1 cellular context compared by ENCODE assay signal in genomic region chr18:47594621-47595086, GRCh38.
TF ChIP-seq lines count a peak whose summit lies in the region.

No MANE protein-coding gene starts in this region.

TF ChIP-seq in WTC11, 78 proteins besides CTCF, POLR2A, EP300 and RAD21 (continued from another document):
- TF ChIP-seq NR2C2 (CRISPR knock-in tag; IDR thresholded peaks at IDR 0.05) (no peak), ATF3 (CRISPR knock-in tag; conservative IDR thresholded peaks at IDR 0.05) (no peak), USF2 (CRISPR knock-in tag; IDR thresholded peaks at IDR 0.05) (no peak), NR1H2 (CRISPR knock-in tag; IDR thresholded peaks at IDR 0.05) (no peak), ZNF317 (CRISPR knock-in tag; IDR thresholded peaks at IDR 0.05; ENCODE audit: borderline replicate concordance, low read depth) (no peak), ZNF121 (CRISPR knock-in tag; IDR thresholded peaks at IDR 0.05) (no peak), E2F5 (CRISPR knock-in tag; IDR thresholded peaks at IDR 0.05) (no peak), IRF2 (CRISPR knock-in tag; IDR thresholded peaks at IDR 0.05; ENCODE audit: borderline replicate concordance, low read depth) (no peak), NR3C1 (CRISPR knock-in tag; conservative IDR thresholded peaks at IDR 0.05; ENCODE audit: low read depth) (no peak)
- TF ChIP-seq, protein P1, sequence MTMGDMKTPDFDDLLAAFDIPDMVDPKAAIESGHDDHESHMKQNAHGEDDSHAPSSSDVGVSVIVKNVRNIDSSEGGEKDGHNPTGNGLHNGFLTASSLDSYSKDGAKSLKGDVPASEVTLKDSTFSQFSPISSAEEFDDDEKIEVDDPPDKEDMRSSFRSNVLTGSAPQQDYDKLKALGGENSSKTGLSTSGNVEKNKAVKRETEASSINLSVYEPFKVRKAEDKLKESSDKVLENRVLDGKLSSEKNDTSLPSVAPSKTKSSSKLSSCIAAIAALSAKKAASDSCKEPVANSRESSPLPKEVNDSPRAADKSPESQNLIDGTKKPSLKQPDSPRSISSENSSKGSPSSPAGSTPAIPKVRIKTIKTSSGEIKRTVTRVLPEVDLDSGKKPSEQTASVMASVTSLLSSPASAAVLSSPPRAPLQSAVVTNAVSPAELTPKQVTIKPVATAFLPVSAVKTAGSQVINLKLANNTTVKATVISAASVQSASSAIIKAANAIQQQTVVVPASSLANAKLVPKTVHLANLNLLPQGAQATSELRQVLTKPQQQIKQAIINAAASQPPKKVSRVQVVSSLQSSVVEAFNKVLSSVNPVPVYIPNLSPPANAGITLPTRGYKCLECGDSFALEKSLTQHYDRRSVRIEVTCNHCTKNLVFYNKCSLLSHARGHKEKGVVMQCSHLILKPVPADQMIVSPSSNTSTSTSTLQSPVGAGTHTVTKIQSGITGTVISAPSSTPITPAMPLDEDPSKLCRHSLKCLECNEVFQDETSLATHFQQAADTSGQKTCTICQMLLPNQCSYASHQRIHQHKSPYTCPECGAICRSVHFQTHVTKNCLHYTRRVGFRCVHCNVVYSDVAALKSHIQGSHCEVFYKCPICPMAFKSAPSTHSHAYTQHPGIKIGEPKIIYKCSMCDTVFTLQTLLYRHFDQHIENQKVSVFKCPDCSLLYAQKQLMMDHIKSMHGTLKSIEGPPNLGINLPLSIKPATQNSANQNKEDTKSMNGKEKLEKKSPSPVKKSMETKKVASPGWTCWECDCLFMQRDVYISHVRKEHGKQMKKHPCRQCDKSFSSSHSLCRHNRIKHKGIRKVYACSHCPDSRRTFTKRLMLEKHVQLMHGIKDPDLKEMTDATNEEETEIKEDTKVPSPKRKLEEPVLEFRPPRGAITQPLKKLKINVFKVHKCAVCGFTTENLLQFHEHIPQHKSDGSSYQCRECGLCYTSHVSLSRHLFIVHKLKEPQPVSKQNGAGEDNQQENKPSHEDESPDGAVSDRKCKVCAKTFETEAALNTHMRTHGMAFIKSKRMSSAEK (CRISPR knock-in tag; IDR thresholded peaks at IDR 0.05; ENCODE audit: borderline replicate concordance): no peak
- TF ChIP-seq, protein P2, sequence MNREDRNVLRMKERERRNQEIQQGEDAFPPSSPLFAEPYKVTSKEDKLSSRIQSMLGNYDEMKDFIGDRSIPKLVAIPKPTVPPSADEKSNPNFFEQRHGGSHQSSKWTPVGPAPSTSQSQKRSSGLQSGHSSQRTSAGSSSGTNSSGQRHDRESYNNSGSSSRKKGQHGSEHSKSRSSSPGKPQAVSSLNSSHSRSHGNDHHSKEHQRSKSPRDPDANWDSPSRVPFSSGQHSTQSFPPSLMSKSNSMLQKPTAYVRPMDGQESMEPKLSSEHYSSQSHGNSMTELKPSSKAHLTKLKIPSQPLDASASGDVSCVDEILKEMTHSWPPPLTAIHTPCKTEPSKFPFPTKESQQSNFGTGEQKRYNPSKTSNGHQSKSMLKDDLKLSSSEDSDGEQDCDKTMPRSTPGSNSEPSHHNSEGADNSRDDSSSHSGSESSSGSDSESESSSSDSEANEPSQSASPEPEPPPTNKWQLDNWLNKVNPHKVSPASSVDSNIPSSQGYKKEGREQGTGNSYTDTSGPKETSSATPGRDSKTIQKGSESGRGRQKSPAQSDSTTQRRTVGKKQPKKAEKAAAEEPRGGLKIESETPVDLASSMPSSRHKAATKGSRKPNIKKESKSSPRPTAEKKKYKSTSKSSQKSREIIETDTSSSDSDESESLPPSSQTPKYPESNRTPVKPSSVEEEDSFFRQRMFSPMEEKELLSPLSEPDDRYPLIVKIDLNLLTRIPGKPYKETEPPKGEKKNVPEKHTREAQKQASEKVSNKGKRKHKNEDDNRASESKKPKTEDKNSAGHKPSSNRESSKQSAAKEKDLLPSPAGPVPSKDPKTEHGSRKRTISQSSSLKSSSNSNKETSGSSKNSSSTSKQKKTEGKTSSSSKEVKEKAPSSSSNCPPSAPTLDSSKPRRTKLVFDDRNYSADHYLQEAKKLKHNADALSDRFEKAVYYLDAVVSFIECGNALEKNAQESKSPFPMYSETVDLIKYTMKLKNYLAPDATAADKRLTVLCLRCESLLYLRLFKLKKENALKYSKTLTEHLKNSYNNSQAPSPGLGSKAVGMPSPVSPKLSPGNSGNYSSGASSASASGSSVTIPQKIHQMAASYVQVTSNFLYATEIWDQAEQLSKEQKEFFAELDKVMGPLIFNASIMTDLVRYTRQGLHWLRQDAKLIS (CRISPR knock-in tag; IDR thresholded peaks at IDR 0.05; ENCODE audit: borderline replicate concordance): no peak
- TF ChIP-seq, protein P3, sequence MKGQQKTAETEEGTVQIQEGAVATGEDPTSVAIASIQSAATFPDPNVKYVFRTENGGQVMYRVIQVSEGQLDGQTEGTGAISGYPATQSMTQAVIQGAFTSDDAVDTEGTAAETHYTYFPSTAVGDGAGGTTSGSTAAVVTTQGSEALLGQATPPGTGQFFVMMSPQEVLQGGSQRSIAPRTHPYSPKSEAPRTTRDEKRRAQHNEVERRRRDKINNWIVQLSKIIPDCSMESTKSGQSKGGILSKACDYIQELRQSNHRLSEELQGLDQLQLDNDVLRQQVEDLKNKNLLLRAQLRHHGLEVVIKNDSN (CRISPR knock-in tag; IDR thresholded peaks at IDR 0.05): no peak
